14 cellular contexts compared by ENCODE assay signal in genomic region chr1:48947761-48948537, GRCh38.
DNase-seq lines count a peak whose midpoint lies in the region; ATAC-seq, FAIRE-seq and TF ChIP-seq lines count a peak whose summit lies in the region.
"Had no signal": no experiment of that assay in that cellular context is flagged by ENCODE, and none has a peak within 500 bp of the region (broad histone marks: within the 10 kb centered on the region; RNA-seq: fewer than 3 reads in every experiment).

No MANE protein-coding gene starts in this region.

- DNase-seq in A549 (ENCODE audit: low read depth in 1 of 2, low spot score in 1 of 2) (no peak), NCI-H1694 treated with DMSO at 0.1 percent for 48 hours (lab: John Stamatoyannopoulos, UW) (peak; percentile 91), adipocyte (ENCODE audit: low read depth) (peak; percentile 20), NK-92 (lab: John Stamatoyannopoulos, UW; ENCODE audit: unreplicated experiment) (no peak), NCI-H1436 treated with DMSO at 0.1 percent for 48 hours (lab: John Stamatoyannopoulos, UW) (no peak)
- DNase-seq: activated CD4-positive, alpha-beta T cell treated with anti-CD3 and anti-CD28 coated beads, Interleukin-2, amount 10 ng/mL, durations not matched to agents 24 days and 14 days; activated T-cell treated with anti-CD3 and anti-CD28 coated beads, Interleukin-2, amount 50 U/mL, for 1 hour; Caco-2; mesenchymal stem cell had no signal

- H3K4me2 ChIP-seq in A549 = no peak overlapping the region

- POLR2A ChIA-PET in A549 (lab: Yijun Ruan, JAX) = no interaction called here

- CTCF ChIA-PET in A549 (lab: Yijun Ruan, JAX) = no interaction called here

- H3K36me3 ChIP-seq in adipocyte (ENCODE audit: control insufficient read depth, insufficient read depth, low read length, severe bottlenecking) = no peaks in the 10 kb centered on the region

- no peak for TF ChIP-seq EP300 in A549 (IDR thresholded peaks at IDR 0.05)

- H3K9me3 ChIP-seq in A549 (no peaks in the 10 kb centered on the region), adipocyte (ENCODE audit: control insufficient read depth, low read length) (no peaks in the 10 kb centered on the region)
- H3K9me3 ChIP-seq: Caco-2 had no signal

- H3K4me1 ChIP-seq in A549 (no peaks in the 10 kb centered on the region), adipocyte (ENCODE audit: control insufficient read depth, insufficient read depth, low read length) (peaks cover 18% of the 10 kb centered on the region)
- H3K4me1 ChIP-seq: Caco-2 had no signal

- no peak overlapping the region for H3K9ac ChIP-seq in adipocyte (ENCODE audit: low read length)

- FAIRE-seq in A549 (lab: Jason Lieb, UNC) = no peak
- peak; percentile 97 for FAIRE-seq in islet of Langerhans (lab: Jason Lieb, UNC)
- FAIRE-seq: A204.1 had no signal

- TF ChIP-seq CTCF in A549 (IDR thresholded peaks at IDR 0.05) = no peak

- H3K27me3 ChIP-seq in adipocyte (replicated peaks; ENCODE audit: control insufficient read depth, insufficient read depth, low read length) = no peaks in the 10 kb centered on the region

- TF ChIP-seq RAD21 in A549 (conservative IDR thresholded peaks at IDR 0.05 in 1 of 2, IDR thresholded peaks at IDR 0.05 in 1 of 2) = no peak

- H3K4me3 ChIP-seq in A549 (no peak overlapping the region), adipocyte (ENCODE audit: low read length) (no peak overlapping the region)
- H3K4me3 ChIP-seq: coronary artery had no signal

- no peak overlapping the region for H3K27ac ChIP-seq in A549
- H3K27ac ChIP-seq: coronary artery had no signal

- ATAC-seq in A549 (no peak), HG03571 (IDR thresholded peaks at IDR 0.05; ENCODE audit: unreplicated experiment) (no peak), GM18870 (IDR thresholded peaks at IDR 0.05; ENCODE audit: unreplicated experiment) (no peak)

- TF ChIP-seq POLR2A in A549 (IDR thresholded peaks at IDR 0.05; ENCODE audit: low read length) = no peak

- 63% methylated on average over 13 of the region's 13 CpGs for WGBS in A549 (ENCODE audit: missing lambda C conversion rate)

TF ChIP-seq in A549, 52 proteins besides CTCF, POLR2A, EP300 and RAD21:
- no peak for TF ChIP-seq ELK1 (IDR thresholded peaks at IDR 0.05; ENCODE audit: low read depth, low read length)
- no peak for TF ChIP-seq GATA3 (IDR thresholded peaks at IDR 0.05; ENCODE audit: borderline replicate concordance)
- TF ChIP-seq HDAC2 (IDR thresholded peaks at IDR 0.05) = no peak
- TF ChIP-seq NPAS2 (CRISPR knock-in tag; IDR thresholded peaks at IDR 0.05; ENCODE audit: borderline replicate concordance) = no peak
- no peak for TF ChIP-seq MYC (IDR thresholded peaks at IDR 0.05; ENCODE audit: borderline replicate concordance, low read length)
- TF ChIP-seq MAFK (IDR thresholded peaks at IDR 0.05; ENCODE audit: partially characterized antibody) = peak; percentile 46
- no peak for TF ChIP-seq CEBPB (IDR thresholded peaks at IDR 0.05)
- no peak for TF ChIP-seq KDM1A (IDR thresholded peaks at IDR 0.05; ENCODE audit: low read depth)

Comparison
In these comparisons a context has a peak if more than half of its experiments do, and no peak if none do; other contexts are left out.
1. DNase-seq: peak in NCI-H1694 treated with DMSO at 0.1 percent for 48 hours (single experiment) and adipocyte (single experiment); none in A549 (0 of 2), NK-92 (single experiment) and NCI-H1436 treated with DMSO at 0.1 percent for 48 hours (single experiment).